ENCODE assay signal across 11 cellular contexts in the genomic region with DNA sequence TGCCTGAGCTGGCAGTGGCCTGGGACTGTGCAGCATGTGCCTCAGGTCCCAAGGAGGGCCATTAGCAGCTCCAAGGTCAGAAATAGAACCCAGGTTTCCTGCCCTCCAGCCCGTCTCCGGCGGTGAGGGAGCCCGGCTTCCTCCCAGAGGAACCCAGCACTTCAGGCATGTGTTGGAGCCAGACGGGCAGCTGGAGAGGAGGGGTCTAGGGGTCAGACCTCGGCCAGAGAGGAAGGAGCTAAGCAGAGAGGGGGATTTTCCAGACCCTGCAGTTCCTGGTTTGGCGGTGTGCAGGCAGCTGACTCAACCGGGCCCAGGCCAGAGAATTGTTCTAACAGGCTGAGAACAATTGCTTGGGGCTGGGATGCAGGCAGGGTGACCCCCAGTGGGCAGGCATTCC. TPM values are rescaled to one million over a fixed set of nuclear protein-coding genes. Genes with fewer than 3 reads are reported as not detected.
DNase-seq lines count a peak whose midpoint lies in the region; ATAC-seq and TF ChIP-seq lines count a peak whose summit lies in the region.
"Had no signal": no experiment of that assay in that cellular context is flagged by ENCODE, and none has a peak within 500 bp of the region (broad histone marks: within the 10 kb centered on the region; RNA-seq: fewer than 3 reads in every experiment).

No MANE protein-coding gene starts in this region.

- DNase-seq in cardiac fibroblast (ENCODE audit: low read depth in 2 of 2), result peak; percentile 61 to 66
- DNase-seq in right atrium auricular region (ENCODE audit: low spot score), result no peak
- no peak for DNase-seq in psoas muscle
- DNase-seq in aorta, result peak in 1 of 2 donors; percentile 81
- no peak for DNase-seq in stimulated activated CD8-positive, alpha-beta memory T cell treated with anti-CD3 and anti-CD28 coated beads, Interleukin-4, amount 100 ng/mL, for 48 hours
- no peak for DNase-seq in NCI-H1105 (lab: John Stamatoyannopoulos, UW)
- DNase-seq in activated CD8-positive, alpha-beta memory T cell treated with anti-CD3 and anti-CD28 coated beads, Interleukin-2, amount 50 U/mL, for 48 hours, result no peak
- DNase-seq: central memory CD4-positive, alpha-beta T cell; NCI-H2171; stimulated activated CD4-positive, alpha-beta T cell treated with anti-CD3 and anti-CD28 coated beads, Interleukin-4, amount 100 ng/mL, for 4 hours; stimulated activated naive CD8-positive, alpha-beta T cell treated with anti-CD3 and anti-CD28 coated beads, Interleukin-15, amount 100 ng/mL, for 72 hours had no signal

- no peaks in the 10 kb centered on the region for H3K9me3 ChIP-seq in right atrium auricular region
- H3K9me3 ChIP-seq in psoas muscle, result no peaks in the 10 kb centered on the region
- no peaks in the 10 kb centered on the region for H3K9me3 ChIP-seq in aorta (ENCODE audit: control insufficient read depth, low read length)

- H3K27me3 ChIP-seq in right atrium auricular region (no peaks in the 10 kb centered on the region), psoas muscle (ENCODE audit: insufficient read depth in 3 of 3, low read length in 2 of 3) (no peaks in the 10 kb centered on the region), aorta (ENCODE audit: control insufficient read depth in 1 of 2, insufficient read depth in 2 of 2, low read length in 1 of 2) (no peaks in the 10 kb centered on the region)

- TF ChIP-seq CTCF in cardiac fibroblast (IDR thresholded peaks at IDR 0.05; ENCODE audit: low read depth, low read length), result no peak
- TF ChIP-seq CTCF in right atrium auricular region (IDR thresholded peaks at IDR 0.05), result no peak
- no peak for TF ChIP-seq CTCF in psoas muscle (IDR thresholded peaks at IDR 0.05)

- H3K4me3 ChIP-seq in cardiac fibroblast (replicated peaks in 1 of 2; ENCODE audit: low read depth in 2 of 2, low read length in 2 of 2) (no peak overlapping the region), right atrium auricular region (no peak overlapping the region), psoas muscle (no peak overlapping the region), aorta (ENCODE audit: low read length in 2 of 2) (no peak overlapping the region)

- intact Hi-C loops in psoas muscle (cut with DNase I), result loop anchor here (5.0 kb wide), 3 partner anchors 32 to 62 kb away; a partner anchor contains a TSS
- intact Hi-C loops in aorta (cut with DNase I), result loop anchor here (5.0 kb wide), 2 partner anchors 37 to 62 kb away; a partner anchor contains a TSS

- WGBS in psoas muscle, 3 donors, result 37 to 54% (median 52%) methylated on average over 8 of the region's 8 CpGs
- 0 to 3% methylated on average over 8 of the region's 8 CpGs for WGBS in aorta, 2 donors

- ATAC-seq in psoas muscle (no peak), aorta (ENCODE audit: low FRiP score) (no peak)
- ATAC-seq: stimulated activated naive CD8-positive, alpha-beta T cell treated with anti-CD3 and anti-CD28 coated beads, Interleukin-15, amount 100 ng/mL, for 72 hours had no signal

- H3K4me1 ChIP-seq in right atrium auricular region (peaks cover 0 to 100% of the 10 kb centered on the region in 2 donors), psoas muscle (peaks cover 75% of the 10 kb centered on the region), aorta (ENCODE audit: control insufficient read depth in 1 of 2, insufficient read depth in 2 of 2, low read length in 2 of 2) (peaks cover 2 to 5% of the 10 kb centered on the region in 2 donors)

- peak overlapping the region; percentile 91 to 94 for H3K27ac ChIP-seq in right atrium auricular region
- peak overlapping the region; percentile 63 for H3K27ac ChIP-seq in psoas muscle
- peak overlapping the region; percentile 40 to 86 for H3K27ac ChIP-seq in aorta (ENCODE audit: low read depth in 1 of 2, low read length in 2 of 2)

- H3K36me3 ChIP-seq in right atrium auricular region, result peaks cover 22% of the 10 kb centered on the region
- H3K36me3 ChIP-seq in psoas muscle (ENCODE audit: insufficient read depth in 1 of 2, low read depth in 1 of 2), result peaks cover 0 to 7% of the 10 kb centered on the region in 2 donors
- H3K36me3 ChIP-seq in aorta (ENCODE audit: control insufficient read depth in 1 of 2, insufficient read depth in 2 of 2, low read length in 1 of 2), result peaks cover 0 to 5% of the 10 kb centered on the region in 2 donors

RNA-seq across cellular contexts. Expression of a gene that starts 37.1 kb away (rescaled TPM):
- 100 to 1,000 TPM; 424 to 557 TPM for total RNA-seq in right atrium auricular region
- 100 to 1,000 TPM; 102 to 168 (median 135) TPM for total RNA-seq in psoas muscle
- polyA plus RNA-seq in psoas muscle, result 10 to 100 TPM; 24.5 to 74.8 (median 43.8) TPM
- total RNA-seq in aorta, result 1,000 to 10,000 TPM in 1 of 2 donors, 100 to 1,000 TPM in 1; 868 to 1,205 TPM
- polyA plus RNA-seq in aorta, result 100 to 1,000 TPM in 1 of 2 donors, 10 to 100 TPM in 1; 49.1 to 268 TPM

Comparison
In these comparisons a context has a peak if more than half of its experiments do, and no peak if none do; other contexts are left out.
1. DNase-seq: peak in cardiac fibroblast (2 of 2); none in right atrium auricular region (single experiment), psoas muscle (0 of 2), stimulated activated CD8-positive, alpha-beta memory T cell treated with anti-CD3 and anti-CD28 coated beads, Interleukin-4, amount 100 ng/mL, for 48 hours (single experiment), NCI-H1105 (single experiment) and activated CD8-positive, alpha-beta memory T cell treated with anti-CD3 and anti-CD28 coated beads, Interleukin-2, amount 50 U/mL, for 48 hours (single experiment).
2. Peak in every context shown above with its lines, with median percentiles within 50 percentile points of each other: H3K27ac ChIP-seq.